ENCODE assay signal across 34 cellular contexts in the genomic region with DNA sequence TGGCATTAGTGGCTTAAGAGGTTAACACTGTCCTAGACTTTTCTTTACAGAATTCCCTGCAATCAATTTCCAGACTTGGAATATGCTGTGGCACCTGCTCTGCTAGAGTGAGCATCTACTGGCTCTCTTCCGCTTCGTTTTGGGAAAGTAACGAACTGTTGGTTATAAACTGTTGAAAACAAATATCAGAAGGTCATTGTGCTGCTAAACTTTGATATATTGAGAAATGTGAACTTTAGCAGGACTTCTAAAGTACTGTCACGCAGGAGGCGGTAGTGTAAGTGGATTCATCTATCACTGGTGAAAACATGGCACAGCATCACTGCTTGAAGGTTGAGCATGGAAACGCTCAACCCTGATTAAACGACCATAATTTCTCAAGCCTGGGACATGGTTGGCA.
DNase-seq lines count a peak whose midpoint lies in the region; ATAC-seq, FAIRE-seq and TF ChIP-seq lines count a peak whose summit lies in the region.
"Had no signal": no experiment of that assay in that cellular context is flagged by ENCODE, and none has a peak within 500 bp of the region (broad histone marks: within the 10 kb centered on the region; RNA-seq: fewer than 3 reads in every experiment).

No MANE protein-coding gene starts in this region.

- H3K4me1 ChIP-seq in liver (ENCODE audit: control insufficient read depth in 4 of 4, insufficient read depth in 4 of 4, low read length in 3 of 4) (peaks cover 0 to 5% (median 3%) of the 10 kb centered on the region in 4 donors), HepG2 (ENCODE audit: insufficient read depth, low read length) (no peaks in the 10 kb centered on the region), DND-41 (ENCODE audit: insufficient read depth, low read length) (no peaks in the 10 kb centered on the region), right lobe of liver (no peaks in the 10 kb centered on the region), left ventricle myocardium inferior (no peaks in the 10 kb centered on the region)
- H3K4me1 ChIP-seq: A549, BE2C, Caco-2 had no signal

- TF ChIP-seq POLR2A in HepG2 (IDR thresholded peaks at IDR 0.05; ENCODE audit: insufficient read depth in 1 of 2, low read depth in 2 of 2, low read length in 2 of 2) (no peak), right lobe of liver (IDR thresholded peaks at IDR 0.05) (no peak)

- POLR2A ChIA-PET in HepG2 (lab: Yijun Ruan, JAX), result no interaction called here

- no TSS peak for BruUV-seq in HepG2 (replicated peaks; lab: Mats Ljungman, UMichigan)

- TF ChIP-seq CTCF in liver (IDR thresholded peaks at IDR 0.05; ENCODE audit: low read depth, low read length, missing input control), result no peak
- TF ChIP-seq CTCF in HepG2 (CRISPR knock-in tag; IDR thresholded peaks at IDR 0.05), result no peak
- TF ChIP-seq CTCF in DND-41 (IDR thresholded peaks at IDR 0.05; ENCODE audit: borderline replicate concordance, extremely low read depth, low read length, poor library complexity, severe bottlenecking), result no peak
- no peak for TF ChIP-seq CTCF in right lobe of liver (IDR thresholded peaks at IDR 0.05)
- TF ChIP-seq CTCF in left ventricle myocardium inferior (IDR thresholded peaks at IDR 0.05; ENCODE audit: borderline replicate concordance), result no peak

- no peaks in the 10 kb centered on the region for H4K20me1 ChIP-seq in HepG2 (ENCODE audit: insufficient read depth, low read length)
- H4K20me1 ChIP-seq in DND-41 (ENCODE audit: insufficient read depth, low read length), result no peaks in the 10 kb centered on the region
- H4K20me1 ChIP-seq: BLaER1; BLaER1 treated with 17β-estradiol and CSF1 and Interleukin-3, amounts not matched to agents 10 nM and 100 nM had no signal

- no peaks in the 10 kb centered on the region for H3K79me2 ChIP-seq in HepG2 (ENCODE audit: insufficient read depth, low read length)
- H3K79me2 ChIP-seq in DND-41 (ENCODE audit: insufficient read depth, low read length), result no peaks in the 10 kb centered on the region

- TF ChIP-seq EP300 in HepG2 (IDR thresholded peaks at IDR 0.05; ENCODE audit: low read depth in 2 of 2, low read length in 2 of 2), result no peak
- TF ChIP-seq EP300 in HepG2 (CRISPR knock-in tag; IDR thresholded peaks at IDR 0.05; ENCODE audit: borderline replicate concordance), result no peak

- intact Hi-C loops in HepG2 (cut with micrococcal nuclease; ENCODE audit: unreplicated experiment), result no loop called here
- intact Hi-C loops in right lobe of liver (cut with DNase I), result no loop called here
- intact Hi-C loops in left ventricle myocardium inferior (cut with micrococcal nuclease), result no loop called here

- H3K4me2 ChIP-seq in HepG2 (ENCODE audit: low read depth, low read length), result no peak overlapping the region
- no peak overlapping the region for H3K4me2 ChIP-seq in DND-41 (ENCODE audit: insufficient read depth, low read length)
- H3K4me2 ChIP-seq: A549; BLaER1; BLaER1 treated with 17β-estradiol and CSF1 and Interleukin-3, amounts not matched to agents 10 nM and 100 nM had no signal

- FAIRE-seq in HepG2 (lab: Jason Lieb, UNC), result no peak
- FAIRE-seq: A204.1, A549, D721Med had no signal

- H3K27me3 ChIP-seq in liver (ENCODE audit: control insufficient read depth in 4 of 4, insufficient read depth in 4 of 4, low read length in 3 of 4), result no peaks in the 10 kb centered on the region
- H3K27me3 ChIP-seq in HepG2 (ENCODE audit: control insufficient read depth in 1 of 2, insufficient read depth in 2 of 2, low read length in 2 of 2), result no peaks in the 10 kb centered on the region; a peak in 1 of 5 replicates
- H3K27me3 ChIP-seq in DND-41 (ENCODE audit: insufficient read depth, low read length, poor library complexity), result no peaks in the 10 kb centered on the region
- no peaks in the 10 kb centered on the region for H3K27me3 ChIP-seq in right lobe of liver
- no peaks in the 10 kb centered on the region for H3K27me3 ChIP-seq in left ventricle myocardium inferior (ENCODE audit: low read depth)
- H3K27me3 ChIP-seq: BE2C; BLaER1; BLaER1 treated with 17β-estradiol and CSF1 and Interleukin-3, amounts not matched to agents 10 nM and 100 nM had no signal

- H3K4me3 ChIP-seq in liver (ENCODE audit: low read depth in 1 of 3, low read length in 3 of 3) (no peak overlapping the region), HepG2 (replicated peaks in 1 of 3; ENCODE audit: insufficient read depth in 1 of 3, low read depth in 2 of 3, low read length in 3 of 3) (no peak overlapping the region), DND-41 (ENCODE audit: low read depth in 1 of 2, low read length in 2 of 2) (no peak overlapping the region), right lobe of liver (no peak overlapping the region), left ventricle myocardium inferior (no peak overlapping the region)
- H3K4me3 ChIP-seq: A549; BLaER1; BLaER1 treated with 17β-estradiol and CSF1 and Interleukin-3, amounts not matched to agents 10 nM and 100 nM had no signal

- TF ChIP-seq RAD21 in liver (IDR thresholded peaks at IDR 0.05), result peak in 1 of 2 donors; percentile 44
- no peak for TF ChIP-seq RAD21 in HepG2 (CRISPR knock-in tag; IDR thresholded peaks at IDR 0.05)

- WGBS in liver, result 35% methylated on average over 7 of the region's 7 CpGs
- 5% methylated on average over 7 of the region's 7 CpGs for WGBS in HepG2 (ENCODE audit: low lambda C conversion rate)
- 26% methylated on average over 7 of the region's 7 CpGs for WGBS in right lobe of liver (ENCODE audit: insufficient coverage, low coverage, low lambda C conversion rate, missing lambda C conversion rate)

- no peak for ATAC-seq in HepG2
- no peak for ATAC-seq in DND-41 (ENCODE audit: insufficient read depth, low read depth)
- ATAC-seq in left lobe of liver, result peak; percentile 91
- peak; percentile 86 to 95 (median 92) for ATAC-seq in right lobe of liver
- ATAC-seq: A549; CD8-positive, alpha-beta T cell had no signal

- H2AFZ ChIP-seq in HepG2 (ENCODE audit: low read length), result no peak overlapping the region
- H2AFZ ChIP-seq in DND-41 (ENCODE audit: low read depth, low read length), result 0 out of 2 replicates have a peak overlapping the region, but pooled peaks have one; percentile 14

- H3K36me3 ChIP-seq in liver (ENCODE audit: control insufficient read depth in 4 of 4, insufficient read depth in 3 of 4, low read depth in 1 of 4, low read length in 3 of 4) (no peaks in the 10 kb centered on the region), HepG2 (replicated peaks in 1 of 2; ENCODE audit: control insufficient read depth in 1 of 2, insufficient read depth in 2 of 2, low read length in 2 of 2) (no peaks in the 10 kb centered on the region), DND-41 (ENCODE audit: insufficient read depth, low read length) (no peaks in the 10 kb centered on the region), right lobe of liver (no peaks in the 10 kb centered on the region), left ventricle myocardium inferior (no peaks in the 10 kb centered on the region)
- H3K36me3 ChIP-seq: BE2C; BLaER1; BLaER1 treated with 17β-estradiol and CSF1 and Interleukin-3, amounts not matched to agents 10 nM and 100 nM had no signal

- CTCF ChIA-PET in HepG2 (lab: Yijun Ruan, JAX; ENCODE audit: low intra/inter-chr PET ratio, low total read pairs), result no interaction called here

- H3K9ac ChIP-seq in liver (ENCODE audit: low read depth in 1 of 2, low read length in 2 of 2), result no peak overlapping the region
- no peak overlapping the region for H3K9ac ChIP-seq in HepG2 (ENCODE audit: insufficient read depth, low read depth, low read length)
- H3K9ac ChIP-seq in DND-41 (ENCODE audit: low read depth, low read length), result no peak overlapping the region
- H3K9ac ChIP-seq: BLaER1; BLaER1 treated with 17β-estradiol and CSF1 and Interleukin-3, amounts not matched to agents 10 nM and 100 nM had no signal

- in situ Hi-C loops in HepG2 (cut with HindIII; ENCODE audit: extremely low pct_ligation_motif_present, low pct_unique_long_range_greater_than_20kb), result no loop called here

- DNase-seq in HepG2 (ENCODE audit: low spot score), result no peak
- DNase-seq in DND-41, result no peak
- DNase-seq in left lobe of liver (ENCODE audit: low spot score), result peak; percentile 37
- DNase-seq in right lobe of liver, result peak in 1 of 3 donors; percentile 37
- no peak for DNase-seq in activated naive CD4-positive, alpha-beta T cell treated with Interleukin-2 at 50 U/mL for 16 hours
- DNase-seq in activated T-cell treated with anti-CD3 and anti-CD28 coated beads, Interleukin-2, amount 50 U/mL, for 1 hour, result no peak
- DNase-seq in left ventricle myocardium inferior, result no peak
- DNase-seq: 8988T; ACHN; AML-193; BE2C; C1 segment of cervical spinal cord; Caco-2; Calu3; CD4-positive, alpha-beta memory T cell; CD4-positive, alpha-beta T cell; CD4-positive, CD25-positive, alpha-beta regulatory T cell; CD8-positive, alpha-beta memory T cell; CD8-positive, alpha-beta T cell; COR-L47; DMS 273 treated with DMSO at 0.1 percent for 48 hours; DMS153; DMS53; DMS79; DMS79 treated with DMSO at 0.1 percent for 48 hours; EL had no signal

- H3K9me3 ChIP-seq in liver (ENCODE audit: control insufficient read depth in 4 of 4, low read length in 3 of 4) (no peaks in the 10 kb centered on the region), HepG2 (ENCODE audit: low read length) (peaks cover 88% of the 10 kb centered on the region), DND-41 (ENCODE audit: insufficient read depth, low read length, severe bottlenecking) (no peaks in the 10 kb centered on the region), right lobe of liver (no peaks in the 10 kb centered on the region), left ventricle myocardium inferior (replicated peaks) (no peaks in the 10 kb centered on the region)
- H3K9me3 ChIP-seq: A549; BE2C; BLaER1; BLaER1 treated with 17β-estradiol and CSF1 and Interleukin-3, amounts not matched to agents 10 nM and 100 nM; Caco-2 had no signal

- peak overlapping the region; percentile 17 to 48 for H3K27ac ChIP-seq in liver (ENCODE audit: low read depth in 1 of 2, low read length in 2 of 2)
- no peak overlapping the region for H3K27ac ChIP-seq in HepG2 (ENCODE audit: extremely low read length, insufficient read depth, low read length)
- no peak overlapping the region for H3K27ac ChIP-seq in DND-41 (ENCODE audit: low read length)
- H3K27ac ChIP-seq in right lobe of liver, result no peak overlapping the region
- no peak overlapping the region for H3K27ac ChIP-seq in left ventricle myocardium inferior (replicated peaks)
- H3K27ac ChIP-seq: 22Rv1; A549; BLaER1; BLaER1 treated with 17β-estradiol and CSF1 and Interleukin-3, amounts not matched to agents 10 nM and 100 nM; C4-2B had no signal

TF ChIP-seq in liver, 16 proteins besides CTCF, POLR2A, EP300 and RAD21 (continues in another document):
- TF ChIP-seq, protein P1, sequence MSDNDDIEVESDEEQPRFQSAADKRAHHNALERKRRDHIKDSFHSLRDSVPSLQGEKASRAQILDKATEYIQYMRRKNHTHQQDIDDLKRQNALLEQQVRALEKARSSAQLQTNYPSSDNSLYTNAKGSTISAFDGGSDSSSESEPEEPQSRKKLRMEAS (IDR thresholded peaks at IDR 0.05), result peak; percentile 69
- TF ChIP-seq EGR1 (IDR thresholded peaks at IDR 0.05; ENCODE audit: low read depth in 2 of 2), result peak in 1 of 2 donors; percentile 52

Comparison
In these comparisons a context has a peak if more than half of its experiments do, and no peak if none do; other contexts are left out.
1. H3K27ac ChIP-seq: peak in liver (2 of 2); none in HepG2 (single experiment), DND-41 (single experiment), right lobe of liver (0 of 3) and left ventricle myocardium inferior (single experiment).
2. ATAC-seq: peak in left lobe of liver (single experiment) and right lobe of liver (4 of 4); none in HepG2 (single experiment) and DND-41 (single experiment).